In genomic region chr10:31126593-31126992, GRCh38 we compare ENCODE assay signal across 21 cellular contexts.
"Had no signal": no experiment of that assay in that cellular context is flagged by ENCODE, and none has a peak within 500 bp of the region (broad histone marks: within the 10 kb centered on the region; RNA-seq: fewer than 3 reads in every experiment).

No MANE protein-coding gene starts in this region.

- H3K4me3 Mint-ChIP-seq: activated CD4-positive, alpha-beta T cell treated with anti-CD3 and anti-CD28 coated beads, Interleukin-2, amount 10 ng/mL, durations not matched to agents 7 days and 5 days; activated CD8-positive, alpha-beta T cell treated with anti-CD3 and anti-CD28 coated beads for 36 hours; activated naive CD4-positive, alpha-beta T cell treated with anti-CD3 and anti-CD28 coated beads for 36 hours; immature natural killer cell; naive thymus-derived CD4-positive, alpha-beta T cell; stimulated activated naive B cell treated with anti-CD40 and anti-IgM and Interleukin-4, amounts not matched to agents 10 μg/mL and 1 μg/mL and 100 μg/mL, for 72 hours had no signal

- DNase-seq: activated CD4-positive, alpha-beta T cell treated with anti-CD3 and anti-CD28 coated beads, Interleukin-2, amount 10 ng/mL, durations not matched to agents 7 days and 5 days; activated CD8-positive, alpha-beta T cell treated with anti-CD3 and anti-CD28 coated beads for 36 hours; activated effector memory CD4-positive, alpha-beta T cell treated with Interleukin-2 at 50 U/mL for 16 hours; activated naive CD4-positive, alpha-beta T cell treated with anti-CD3 and anti-CD28 coated beads for 36 hours; activated T-cell treated with anti-CD3 and anti-CD28 coated beads, Interleukin-2, amount 50 U/mL, for 48 hours; body of pancreas; cerebellar nuclear complex; colonic mucosa; effector CD8-positive, alpha-beta T cell; gastrocnemius medialis; immature natural killer cell; kidney; left colon; mammary epithelial cell; naive thymus-derived CD4-positive, alpha-beta T cell; ovary; sigmoid colon; stimulated activated CD4-positive, alpha-beta T cell treated with anti-CD3 and anti-CD28 coated beads, Interleukin-1b, Interleukin-23, amount 100 ng/mL, for 48 hours; stimulated activated CD4-positive, alpha-beta T cell treated with anti-CD3 and anti-CD28 coated beads, Interleukin-4, amount 100 ng/mL, for 4 hours; stimulated activated CD8-positive, alpha-beta memory T cell treated with anti-CD3 and anti-CD28 coated beads, Interleukin-4, amount 100 ng/mL, for 48 hours; stimulated activated naive B cell treated with anti-CD40 and anti-IgM and Interleukin-4, amounts not matched to agents 10 μg/mL and 1 μg/mL and 100 μg/mL, for 72 hours had no signal

- H3K27ac Mint-ChIP-seq: activated CD4-positive, alpha-beta T cell treated with anti-CD3 and anti-CD28 coated beads, Interleukin-2, amount 10 ng/mL, durations not matched to agents 7 days and 5 days; activated CD8-positive, alpha-beta T cell treated with anti-CD3 and anti-CD28 coated beads for 36 hours; activated naive CD4-positive, alpha-beta T cell treated with anti-CD3 and anti-CD28 coated beads for 36 hours; immature natural killer cell; stimulated activated naive B cell treated with anti-CD40 and anti-IgM and Interleukin-4, amounts not matched to agents 10 μg/mL and 1 μg/mL and 100 μg/mL, for 72 hours had no signal

- ATAC-seq: activated CD8-positive, alpha-beta T cell treated with anti-CD3 and anti-CD28 coated beads for 36 hours; body of pancreas; gastrocnemius medialis; left colon; naive thymus-derived CD4-positive, alpha-beta T cell had no signal

- H3K36me3 Mint-ChIP-seq: immature natural killer cell; stimulated activated naive B cell treated with anti-CD40 and anti-IgM and Interleukin-4, amounts not matched to agents 10 μg/mL and 1 μg/mL and 100 μg/mL, for 72 hours had no signal

- H3K4me1 Mint-ChIP-seq: activated CD4-positive, alpha-beta T cell treated with anti-CD3 and anti-CD28 coated beads, Interleukin-2, amount 10 ng/mL, durations not matched to agents 7 days and 5 days; immature natural killer cell had no signal

- H3K27me3 Mint-ChIP-seq: activated CD4-positive, alpha-beta T cell treated with anti-CD3 and anti-CD28 coated beads, Interleukin-2, amount 10 ng/mL, durations not matched to agents 7 days and 5 days; activated CD8-positive, alpha-beta T cell treated with anti-CD3 and anti-CD28 coated beads for 36 hours; naive thymus-derived CD4-positive, alpha-beta T cell; stimulated activated naive B cell treated with anti-CD40 and anti-IgM and Interleukin-4, amounts not matched to agents 10 μg/mL and 1 μg/mL and 100 μg/mL, for 72 hours had no signal

- H3K9me3 Mint-ChIP-seq: activated CD4-positive, alpha-beta T cell treated with anti-CD3 and anti-CD28 coated beads, Interleukin-2, amount 10 ng/mL, durations not matched to agents 7 days and 5 days; activated CD8-positive, alpha-beta T cell treated with anti-CD3 and anti-CD28 coated beads for 36 hours; activated naive CD4-positive, alpha-beta T cell treated with anti-CD3 and anti-CD28 coated beads for 36 hours; immature natural killer cell; stimulated activated naive B cell treated with anti-CD40 and anti-IgM and Interleukin-4, amounts not matched to agents 10 μg/mL and 1 μg/mL and 100 μg/mL, for 72 hours had no signal
